ENCODE assay signal across 9 cellular contexts in the genomic region with DNA sequence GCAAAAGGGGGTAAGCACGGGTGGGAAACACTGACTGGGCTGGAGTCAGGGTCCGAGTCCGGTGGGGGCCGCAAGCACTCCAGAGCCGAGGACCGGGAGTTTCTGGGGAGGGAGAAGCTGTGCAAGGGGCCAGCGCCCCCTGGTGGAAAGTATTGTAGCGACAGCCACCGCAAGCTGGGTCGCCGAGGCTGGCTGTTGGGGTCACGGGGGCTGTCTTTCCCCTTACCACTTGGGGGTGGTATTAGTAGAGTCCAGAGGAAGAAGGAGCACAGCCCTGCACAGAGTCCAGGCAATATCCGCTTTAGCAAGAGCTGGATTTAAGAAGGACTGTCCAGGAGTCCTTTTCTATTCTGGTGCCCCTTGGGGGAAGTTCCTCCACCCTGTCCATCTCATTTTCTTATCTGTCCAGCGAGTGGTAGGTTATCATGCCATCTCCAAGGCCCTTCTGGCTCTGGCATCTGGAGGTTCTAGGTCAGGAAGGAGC. TPM values are rescaled to one million over a fixed set of nuclear protein-coding genes. Genes with fewer than 3 reads are reported as not detected.
DNase-seq lines count a peak whose midpoint lies in the region; ATAC-seq, FAIRE-seq and TF ChIP-seq lines count a peak whose summit lies in the region.
"Had no signal": no experiment of that assay in that cellular context is flagged by ENCODE, and none has a peak within 500 bp of the region (broad histone marks: within the 10 kb centered on the region; RNA-seq: fewer than 3 reads in every experiment).

No MANE protein-coding gene starts in this region.

- ATAC-seq in A549 (peak; percentile 69 to 89), GM18498 (IDR thresholded peaks at IDR 0.05; ENCODE audit: unreplicated experiment) (peak; percentile 68), K562 (peak; percentile 84), GM21447 (IDR thresholded peaks at IDR 0.05; ENCODE audit: unreplicated experiment) (no peak)

- H3K4me1 ChIP-seq in A549: peaks cover 23% of the 10 kb centered on the region
- H3K4me1 ChIP-seq in K562 (replicated peaks in 1 of 2; ENCODE audit: control insufficient read depth in 2 of 2, insufficient read depth in 2 of 2, low read length in 2 of 2): peaks cover 29 to 44% of the 10 kb centered on the region in 2 experiments

- H4K20me1 ChIP-seq in K562 (replicated peaks; ENCODE audit: control insufficient read depth, insufficient read depth, low read length): no peaks in the 10 kb centered on the region

- H3K36me3 ChIP-seq in K562 (ENCODE audit: control insufficient read depth, insufficient read depth, low read length): no peaks in the 10 kb centered on the region

- BruUV-seq in K562 (replicated peaks; lab: Mats Ljungman, UMichigan): no TSS peak

- POLR2A ChIA-PET in A549 (lab: Yijun Ruan, JAX): interaction anchor here (2.0 kb wide), 1 partner anchor 66 kb away, joined by 6 read pairs; no protein-coding TSS in a partner anchor
- POLR2A ChIA-PET in K562 (lab: Yijun Ruan, JAX): interaction anchor here (0.6 to 3.1 kb wide), 5 partner anchors 14 to 75 kb away, joined by 3 to 14 read pairs (median 3); partner anchors contain the start of gene ETV3

- peak overlapping the region; percentile 37 for H3K4me3 ChIP-seq in A549
- H3K4me3 ChIP-seq in K562: peak overlapping the region; percentile 21; the same call in 1 of the 2 replicates

- peak overlapping the region; percentile 59 to 82; a peak in 4 of 6 replicates for H3K27ac ChIP-seq in A549
- no peak overlapping the region for H3K27ac ChIP-seq in VCaP
- no peak overlapping the region for H3K27ac ChIP-seq in K562 (ENCODE audit: extremely low read depth, low read depth, low read length)

- TF ChIP-seq CTCF in A549 (IDR thresholded peaks at IDR 0.05) (peak; percentile 97), VCaP (conservative IDR thresholded peaks at IDR 0.05) (peak; percentile 95), K562 (IDR thresholded peaks at IDR 0.05 in 2 of 3, conservative IDR thresholded peaks at IDR 0.05 in 1 of 3; ENCODE audit: insufficient read depth in 2 of 3, low read depth in 1 of 3, low read length in 3 of 3) (peak; percentile 92 to 96 (median 96))

- WGBS in A549 (ENCODE audit: missing lambda C conversion rate): under 1% methylated on average over 13 of the region's 14 CpGs
- WGBS in K562 (ENCODE audit: insufficient coverage, low coverage, missing lambda C conversion rate): 1% methylated on average over 14 of the region's 14 CpGs

- CTCF ChIA-PET in A549 (lab: Yijun Ruan, JAX): interaction anchor here (0.6 to 17.6 kb wide), 37 partner anchors 9 to 333 kb away, joined by 3 to 437 read pairs (median 5); partner anchors contain the start of genes ETV3 and ETV3L
- CTCF ChIA-PET in K562 (lab: Yijun Ruan, JAX; ENCODE audit: low intra/inter-chr PET ratio): interaction anchor here (1.4 to 6.0 kb wide), 3 partner anchors 65 to 317 kb away, joined by 5 to 133 read pairs (median 8); no protein-coding TSS in a partner anchor

- peak; percentile 90 to 92 for TF ChIP-seq RAD21 in A549 (conservative IDR thresholded peaks at IDR 0.05 in 1 of 2, IDR thresholded peaks at IDR 0.05 in 1 of 2)
- peak; percentile 98 to 99 for TF ChIP-seq RAD21 in K562 (CRISPR knock-in tag; conservative IDR thresholded peaks at IDR 0.05 in 1 of 2, IDR thresholded peaks at IDR 0.05 in 1 of 2)

- peak overlapping the region in 1 of 2 experiments; percentile 80; a peak in 1 of 4 replicates for H3K9ac ChIP-seq in K562 (ENCODE audit: insufficient read depth in 1 of 2, low read depth in 2 of 2, low read length in 2 of 2)

- intact Hi-C loops in K562 (cut with micrococcal nuclease): loop anchor here (1.0 to 5.0 kb wide), 2 partner anchors 66 to 229 kb away; no protein-coding TSS in a partner anchor

- H3K9me1 ChIP-seq in K562 (ENCODE audit: control insufficient read depth, insufficient read depth, low read length): no peaks in the 10 kb centered on the region

- H2AFZ ChIP-seq in K562 (ENCODE audit: low read depth, low read length): peak overlapping the region; percentile 91

- DNase-seq in A549 (ENCODE audit: low read depth in 1 of 2, low spot score in 1 of 2): peak; percentile 62 to 66
- peak; percentile 58 to 63 for DNase-seq in NCI-H2081 (lab: John Stamatoyannopoulos, UW)
- DNase-seq in K562 (ENCODE audit: extremely low read depth in 1 of 4, low spot score in 3 of 4): peak; percentile 78 to 88 (median 82)
- DNase-seq in inferior parietal cortex (ENCODE audit: extremely low spot score): peak; percentile 67
- peak; percentile 57 to 79 (median 67) for DNase-seq in stimulated activated CD4-positive, alpha-beta T cell treated with anti-CD3 and anti-CD28 coated beads, Interleukin-1b, Interleukin-23, amount 100 ng/mL, for 24 hours (ENCODE audit: low read depth in 4 of 4, low spot score in 1 of 4)

- TF ChIP-seq POLR2A in A549 (IDR thresholded peaks at IDR 0.05; ENCODE audit: low read length): no peak
- no peak for TF ChIP-seq POLR2A in K562 (conservative IDR thresholded peaks at IDR 0.05)

- FAIRE-seq in A549 (lab: Jason Lieb, UNC): no peak
- FAIRE-seq in K562 (lab: Jason Lieb, UNC): peak; percentile 80

- TF ChIP-seq EP300 in A549 (IDR thresholded peaks at IDR 0.05) (no peak), K562 (IDR thresholded peaks at IDR 0.05; ENCODE audit: low read length) (no peak)

- H3K79me2 ChIP-seq in K562 (ENCODE audit: control insufficient read depth, insufficient read depth, low read length): no peaks in the 10 kb centered on the region

- H3K27me3 ChIP-seq in K562 (ENCODE audit: control insufficient read depth in 2 of 2, insufficient read depth in 2 of 2, low read length in 2 of 2): peaks cover 9 to 42% of the 10 kb centered on the region in 2 experiments

- in situ Hi-C loops in K562 (cut with MboI): loop anchor here (10.0 to 25.0 kb wide), 2 partner anchors 201 to 781 kb away; no protein-coding TSS in a partner anchor

- H3K9me3 ChIP-seq in A549 (no peaks in the 10 kb centered on the region), K562 (replicated peaks; ENCODE audit: control insufficient read depth, insufficient read depth, low read depth, low read length) (no peaks in the 10 kb centered on the region)

- H3K4me2 ChIP-seq in A549: peak overlapping the region; percentile 98
- H3K4me2 ChIP-seq in K562 (ENCODE audit: insufficient read depth, low read length): peak overlapping the region; percentile 79

TF ChIP-seq in A549, 52 proteins besides CTCF, POLR2A, EP300 and RAD21 (continues in another document):
- no peak for TF ChIP-seq JUN (IDR thresholded peaks at IDR 0.05)
- TF ChIP-seq TP53 (CRISPR knock-in tag; IDR thresholded peaks at IDR 0.05): no peak
- TF ChIP-seq POLR2AphosphoS2 (conservative IDR thresholded peaks at IDR 0.05; ENCODE audit: low read length): no peak

TF ChIP-seq in K562, 482 proteins besides CTCF, POLR2A, EP300 and RAD21 (continues in another document):
- peak; percentile 92 for TF ChIP-seq CC2D1A (IDR thresholded peaks at IDR 0.05)
- peak; percentile 34; the same call in 1 of the 2 replicates for TF ChIP-seq GABPB1 (CRISPR knock-in tag; IDR thresholded peaks at IDR 0.05)

RNA-seq across cellular contexts. Expression of gene ETV3, which starts 17.9 kb away (rescaled TPM):
- polyA plus RNA-seq in A549 (2011; rRNA removed) (12.3 and 14.5 TPM in 2 replicates), A549 (2017; fragmentation: RNase III; extraction: RNeasy Plus Mini Kit Qiagen cat#74134 plus additional on column Dnase treatment) (10.2 to 11.1 TPM (median 11.1 TPM) in 3 replicates), K562 (2011; rRNA removed) (7.7 and 9.0 TPM in 2 replicates), K562 (2014; fragmentation: Illumina TruSeq; extraction: Trizol) (8.2 and 9.1 TPM in 2 replicates), K562 (2014; fragmentation: Nextera tagmentation; extraction: Ambion mirVana) (1 to 10 TPM; 3.1 to 5.4 TPM), K562 (2014; rRNA removed) (7.2 TPM in 2 replicates)
- 3.5 and 3.9 TPM in 2 replicates for polyA plus RNA-seq in A549 (2012; cell fraction: cytosol; rRNA removed)
- 3.6 and 5.2 TPM in 2 replicates for polyA plus RNA-seq in A549 (2012; cell fraction: nucleus; rRNA removed)
- polyA minus RNA-seq in A549 (2011; rRNA and poly(A)+ RNA removed): 27.8 and 30.7 TPM in 2 replicates
- 21.7 and 44.9 TPM in 2 replicates for total RNA-seq in K562 (2011; cell fraction: chromatin; rRNA removed; ENCODE audit: low replicate concordance)
- total RNA-seq in K562 (2011; cell fraction: nucleolus; rRNA removed): 14.7 and 15.8 TPM in 2 replicates
- 33.9 and 53.1 TPM in 2 replicates for total RNA-seq in K562 (2011; cell fraction: nucleoplasm; rRNA removed)
- total RNA-seq in K562 (2014; rRNA removed) (6.4 and 8.4 TPM in 2 replicates), K562 (2014; rRNA removed; fragmentation: Illumina TruSeq; extraction: Trizol) (10.7 and 11.4 TPM in 2 replicates), K562 (2015; rRNA removed; fragmentation: Illumina TruSeq; extraction: Trizol) (10.4 and 11.2 TPM in 2 replicates), K562 (2021) (13.9 and 16.0 TPM in 2 replicates)
- polyA plus RNA-seq in K562 (2011; cell fraction: cytosol; rRNA removed): 5.0 and 6.0 TPM in 2 replicates
- polyA plus RNA-seq in K562 (2011; cell fraction: nucleus; rRNA removed): 8.2 and 8.4 TPM in 2 replicates
- 6.9 and 8.4 TPM in 2 replicates for polyA plus RNA-seq in K562 (2012)
- polyA minus RNA-seq in K562 (2011; rRNA and poly(A)+ RNA removed): 25.5 and 30.0 TPM in 2 replicates
- polyA minus RNA-seq in K562 (2011; cell fraction: cytosol; rRNA and poly(A)+ RNA removed): 8.7 and 10.9 TPM in 2 replicates
- 13.2 and 23.4 TPM in 2 replicates for polyA minus RNA-seq in K562 (2011; cell fraction: nucleus; rRNA and poly(A)+ RNA removed)

RNA-seq across cellular contexts. Expression of gene ETV3L, which starts 56.5 kb away (rescaled TPM):
- polyA plus RNA-seq in A549 (2011; rRNA removed): not detected in 2 replicates
- not detected in 2 replicates for polyA plus RNA-seq in A549 (2012; cell fraction: cytosol; rRNA removed)
- polyA plus RNA-seq in A549 (2012; cell fraction: nucleus; rRNA removed): not detected in 2 replicates
- not detected in 3 replicates for polyA plus RNA-seq in A549 (2017; fragmentation: RNase III; extraction: RNeasy Plus Mini Kit Qiagen cat#74134 plus additional on column Dnase treatment)
- polyA minus RNA-seq in A549 (2011; rRNA and poly(A)+ RNA removed): not detected in 2 replicates
- not detected in 2 replicates for total RNA-seq in K562 (2011; cell fraction: chromatin; rRNA removed; ENCODE audit: low replicate concordance)
- not detected in 2 replicates for total RNA-seq in K562 (2011; cell fraction: nucleolus; rRNA removed)
- not detected in 2 replicates for total RNA-seq in K562 (2011; cell fraction: nucleoplasm; rRNA removed)
- total RNA-seq in K562 (2014; rRNA removed): not detected in 2 replicates
- not detected in 2 replicates for total RNA-seq in K562 (2014; rRNA removed; fragmentation: Illumina TruSeq; extraction: Trizol)
- total RNA-seq in K562 (2015; rRNA removed; fragmentation: Illumina TruSeq; extraction: Trizol): not detected in 2 replicates
- total RNA-seq in K562 (2021): not detected in 2 replicates
- not detected in 2 replicates for polyA plus RNA-seq in K562 (2011; rRNA removed)
- not detected in 2 replicates for polyA plus RNA-seq in K562 (2011; cell fraction: cytosol; rRNA removed)
- polyA plus RNA-seq in K562 (2011; cell fraction: nucleus; rRNA removed): 0.09 TPM in 1 of 2 replicates, not detected in the other
- not detected in 2 replicates for polyA plus RNA-seq in K562 (2012)
- polyA plus RNA-seq in K562 (2014; fragmentation: Illumina TruSeq; extraction: Trizol): not detected in 2 replicates
- polyA plus RNA-seq in K562 (2014; fragmentation: Nextera tagmentation; extraction: Ambion mirVana): not detected
- not detected in 2 replicates for polyA plus RNA-seq in K562 (2014; rRNA removed)
- polyA minus RNA-seq in K562 (2011; rRNA and poly(A)+ RNA removed): not detected in 2 replicates
- not detected in 2 replicates for polyA minus RNA-seq in K562 (2011; cell fraction: cytosol; rRNA and poly(A)+ RNA removed)
- polyA minus RNA-seq in K562 (2011; cell fraction: nucleus; rRNA and poly(A)+ RNA removed): not detected in 2 replicates
- total RNA-seq: subcutaneous adipose tissue had no signal

Comparison
In these comparisons a context has a peak if more than half of its experiments do, and no peak if none do; other contexts are left out.
1. H3K27ac ChIP-seq: peak in A549 (2 of 2); none in VCaP (single experiment) and K562 (single experiment).
2. Of the 35 proteins assayed by ChIP-seq in both K562 and A549: peak only in K562: ESRRA, MAX and MAZ; only in A549: none; in both: CTCF, RAD21 and SMC3; in neither: 28; mixed calls (peak in some experiments, not most) for 1.
3. Peak in every context shown above with its lines, with median percentiles within 50 percentile points of each other: DNase-seq and CTCF ChIP-seq.